ENCODE assay signal across 8 cellular contexts in the genomic region with DNA sequence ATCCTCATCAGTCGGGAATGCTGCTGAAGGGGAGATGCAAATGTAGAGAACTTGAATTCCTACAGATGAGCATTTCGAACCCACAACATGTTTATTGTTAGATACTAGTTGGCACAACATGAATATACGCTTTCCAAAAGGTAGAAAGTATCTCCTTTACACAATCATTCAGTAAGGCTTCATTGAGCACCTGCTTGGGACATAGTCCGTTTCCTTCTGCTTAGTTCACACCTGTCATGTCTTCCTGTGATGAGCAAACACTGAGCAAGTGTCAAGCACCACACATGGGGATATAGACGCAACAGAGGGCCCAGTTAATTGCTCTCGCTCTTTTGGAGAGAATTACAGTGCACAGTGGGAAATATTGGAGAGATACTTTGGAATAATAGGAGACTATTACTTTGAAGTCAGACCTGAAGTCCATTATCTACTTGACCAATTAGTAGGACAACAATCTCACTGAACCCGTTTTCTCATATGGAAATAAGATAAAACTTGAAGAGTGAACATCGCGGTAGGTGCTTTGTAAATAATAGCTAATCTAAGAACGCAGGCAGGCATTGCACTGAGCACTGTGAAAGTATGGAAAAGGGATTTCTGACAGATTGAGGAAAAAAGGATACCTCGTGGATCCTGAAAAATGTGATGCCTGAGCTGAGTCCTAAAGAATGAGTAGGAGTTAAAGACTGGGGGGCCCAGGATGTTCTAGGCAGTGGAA. TPM values are rescaled to one million over a fixed set of nuclear protein-coding genes. Genes with fewer than 3 reads are reported as not detected.
A peak's percentile ranks its signal among the peaks of the same experiment; 100 is the strongest.
DNase-seq lines count a peak whose midpoint lies in the region; ATAC-seq, FAIRE-seq and TF ChIP-seq lines count a peak whose summit lies in the region.

No MANE protein-coding gene starts in this region.

- peak overlapping the region; percentile 94 for H3K9ac ChIP-seq in astrocyte (ENCODE audit: low read length)

- no peak for FAIRE-seq in astrocyte (lab: Jason Lieb, UNC)

- H3K36me3 ChIP-seq in ACC112 (ENCODE audit: insufficient read depth, low read length) (0 out of 2 replicates have a peak, but pooled peaks cover under 1% of the 10 kb centered on the region), astrocyte (ENCODE audit: insufficient read depth, low read length) (no peaks in the 10 kb centered on the region)

- H3K9me3 Mint-ChIP-seq in astrocyte (ENCODE audit: unreplicated experiment) (no peaks in the 10 kb centered on the region), memory B cell (no peaks in the 10 kb centered on the region), type B pancreatic cell (no peaks in the 10 kb centered on the region)

- H3K4me1 ChIP-seq in ACC112 (ENCODE audit: control insufficient read depth, insufficient read depth, low read length, unreplicated experiment): peaks cover 28% of the 10 kb centered on the region
- peaks cover 24% of the 10 kb centered on the region for H3K4me1 ChIP-seq in astrocyte (ENCODE audit: insufficient read depth, low read length)

- H2AFZ ChIP-seq in ACC112 (ENCODE audit: low read length, unreplicated experiment) (no peak overlapping the region), astrocyte (ENCODE audit: low read depth, low read length) (peak overlapping the region; percentile 90)

- TF ChIP-seq CTCF in HL-60 (IDR thresholded peaks at IDR 0.05; ENCODE audit: insufficient read depth, low read length) (no peak), astrocyte (IDR thresholded peaks at IDR 0.05; ENCODE audit: insufficient read depth, low read depth, low read length) (no peak), type B pancreatic cell (conservative IDR thresholded peaks at IDR 0.05) (no peak)

- H3K36me3 Mint-ChIP-seq in astrocyte (ENCODE audit: low read depth, unreplicated experiment) (no peaks in the 10 kb centered on the region), memory B cell (peaks cover 4% of the 10 kb centered on the region), type B pancreatic cell (no peaks in the 10 kb centered on the region)

- H3K4me3 ChIP-seq in ACC112 (ENCODE audit: low read depth, low read length) (peak overlapping the region; percentile 98), HL-60 (replicated peaks; ENCODE audit: insufficient read depth, low read length) (peak overlapping the region; percentile 87), astrocyte (ENCODE audit: insufficient read depth, low read depth, low read length) (peak overlapping the region; percentile 85)

- H3K27ac ChIP-seq in ACC112 (ENCODE audit: low read depth, low read length) (no peak overlapping the region), HL-60 (replicated peaks) (peak overlapping the region; percentile 95), astrocyte (ENCODE audit: low read depth, low read length) (peak overlapping the region; percentile 87)

- H3K27me3 Mint-ChIP-seq in astrocyte (ENCODE audit: low read depth, unreplicated experiment): no peaks in the 10 kb centered on the region
- H3K27me3 Mint-ChIP-seq in memory B cell: no peaks in the 10 kb centered on the region
- H3K27me3 Mint-ChIP-seq in type B pancreatic cell: no peaks in the 10 kb centered on the region

- DNase-seq in HL-60 (ENCODE audit: low read depth in 1 of 2, low spot score in 1 of 2) (no peak), astrocyte (ENCODE audit: low read depth) (no peak), memory B cell (ENCODE audit: low spot score in 2 of 2) (no peak), type B pancreatic cell (ENCODE audit: extremely low spot score, unreplicated experiment) (no peak), NOMO-1 (lab: John Stamatoyannopoulos, UW; ENCODE audit: unreplicated experiment in 2 of 2) (no peak), NCI-H82 (lab: John Stamatoyannopoulos, UW) (no peak)

- H3K27me3 ChIP-seq in ACC112 (ENCODE audit: insufficient read depth, low read length) (no peaks in the 10 kb centered on the region), HL-60 (ENCODE audit: insufficient read depth, poor library complexity, severe bottlenecking) (no peaks in the 10 kb centered on the region), astrocyte (ENCODE audit: insufficient read depth, low read length) (no peaks in the 10 kb centered on the region)

- H3K4me3 Mint-ChIP-seq in astrocyte (ENCODE audit: unreplicated experiment): no peak overlapping the region
- H3K4me3 Mint-ChIP-seq in memory B cell: no peak overlapping the region
- H3K4me3 Mint-ChIP-seq in type B pancreatic cell: no peak overlapping the region

- H3K4me2 ChIP-seq in astrocyte (ENCODE audit: low read length): peak overlapping the region; percentile 93

- H3K79me2 ChIP-seq in ACC112 (ENCODE audit: control insufficient read depth, insufficient read depth, low read length, unreplicated experiment): peaks cover 67% of the 10 kb centered on the region
- peaks cover 74% of the 10 kb centered on the region for H3K79me2 ChIP-seq in astrocyte (ENCODE audit: insufficient read depth, low read length)

- H3K4me1 Mint-ChIP-seq in astrocyte (ENCODE audit: low read depth, unreplicated experiment) (peaks cover 18% of the 10 kb centered on the region), memory B cell (peaks cover 19% of the 10 kb centered on the region), type B pancreatic cell (ENCODE audit: unreplicated experiment) (peaks cover 19% of the 10 kb centered on the region)

- ATAC-seq in memory B cell (ENCODE audit: low read depth) (no peak), GM19035 (IDR thresholded peaks at IDR 0.05; ENCODE audit: unreplicated experiment) (no peak)

- no peaks in the 10 kb centered on the region for H3K9me3 ChIP-seq in astrocyte (ENCODE audit: insufficient read depth, low read depth, low read length)

- H4K20me1 ChIP-seq in astrocyte (ENCODE audit: insufficient read depth, low read length): peaks cover 24% of the 10 kb centered on the region

- H3K27ac Mint-ChIP-seq in astrocyte (ENCODE audit: unreplicated experiment): no peak overlapping the region
- H3K27ac Mint-ChIP-seq in memory B cell: peak overlapping the region; percentile 93
- no peak overlapping the region for H3K27ac Mint-ChIP-seq in type B pancreatic cell

RNA-seq across cellular contexts. Expression of a gene that starts 1.2 kb away (rescaled TPM):
- total RNA-seq in astrocyte (36.2 and 40.3 TPM in 2 replicates), type B pancreatic cell (ENCODE audit: low replicate concordance) (38.9 and 60.6 TPM in 2 replicates)

RNA-seq across cellular contexts. Expression of a gene that starts 1.3 kb away (rescaled TPM):
- 121 and 126 TPM in 2 replicates for total RNA-seq in astrocyte
- total RNA-seq in type B pancreatic cell (ENCODE audit: low replicate concordance): 57.2 and 79.0 TPM in 2 replicates

RNA-seq across cellular contexts. Expression of a gene that starts 49.7 kb away (rescaled TPM):
- total RNA-seq in astrocyte: 31.1 and 31.4 TPM in 2 replicates
- total RNA-seq in type B pancreatic cell (ENCODE audit: low replicate concordance): 32.4 and 43.9 TPM in 2 replicates
